In the genomic region with DNA sequence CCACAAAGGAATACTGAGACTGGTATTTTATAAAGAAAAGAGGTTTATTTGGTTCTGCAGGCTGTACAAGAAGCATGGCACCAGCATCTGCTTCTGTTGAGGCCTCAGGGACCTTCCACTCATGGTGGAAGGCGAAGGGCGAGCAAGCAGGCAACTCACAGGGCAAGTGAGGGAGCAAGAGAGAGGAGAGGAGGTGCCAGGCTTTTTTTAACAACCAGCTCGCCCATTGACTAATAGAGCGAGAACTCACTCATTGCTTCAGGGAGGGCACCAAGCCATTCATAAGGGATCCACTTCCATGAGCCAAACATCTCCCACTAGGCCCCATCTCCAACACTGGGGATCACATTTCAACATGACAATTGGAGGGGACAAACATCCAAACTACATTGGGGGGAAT, we compare ENCODE assay signal across 9 cellular contexts. TPM values are rescaled to one million over a fixed set of nuclear protein-coding genes. Genes with fewer than 3 reads are reported as not detected.
DNase-seq lines count a peak whose midpoint lies in the region; ATAC-seq and TF ChIP-seq lines count a peak whose summit lies in the region.
"Had no signal": no experiment of that assay in that cellular context is flagged by ENCODE, and none has a peak within 500 bp of the region (broad histone marks: within the 10 kb centered on the region; RNA-seq: fewer than 3 reads in every experiment).

No MANE protein-coding gene starts in this region.

- H3K4me3 ChIP-seq in RWPE2 (ENCODE audit: severe bottlenecking) (peak overlapping the region; percentile 64), epithelial cell of proximal tubule (ENCODE audit: low read depth, low read length) (peak overlapping the region; percentile 78)

- H3K27ac Mint-ChIP-seq in progenitor cell of endocrine pancreas: peak overlapping the region; percentile 89

- H3K27me3 Mint-ChIP-seq in progenitor cell of endocrine pancreas: peaks cover 3% of the 10 kb centered on the region

- no peak overlapping the region for H3K27ac ChIP-seq in RWPE2 (ENCODE audit: poor library complexity, severe bottlenecking)

- DNase-seq in RWPE2 (ENCODE audit: low spot score) (no peak), epithelial cell of proximal tubule (ENCODE audit: low read depth) (no peak), progenitor cell of endocrine pancreas (ENCODE audit: low spot score, unreplicated experiment) (no peak), DMS153 treated with DMSO at 0.1 percent for 48 hours (lab: John Stamatoyannopoulos, UW; ENCODE audit: unreplicated experiment) (no peak), SK-N-DZ (ENCODE audit: low spot score) (no peak), Right ventricle myocardium inferior (ENCODE audit: missing footprints) (no peak)
- DNase-seq: activated CD4-positive, alpha-beta T cell treated with anti-CD3 and anti-CD28 coated beads, Interleukin-2, amount 50 U/mL, for 48 hours had no signal

- H3K4me3 Mint-ChIP-seq in progenitor cell of endocrine pancreas (ENCODE audit: low read depth): peak overlapping the region; percentile 91

- H3K27me3 ChIP-seq in RWPE2 (ENCODE audit: insufficient read depth, poor library complexity, severe bottlenecking): no peaks in the 10 kb centered on the region

- H3K9me3 Mint-ChIP-seq in progenitor cell of endocrine pancreas (ENCODE audit: low read depth): no peaks in the 10 kb centered on the region

- ATAC-seq in RWPE2 (ENCODE audit: low read depth) (no peak), HG03571 (IDR thresholded peaks at IDR 0.05; ENCODE audit: unreplicated experiment) (no peak), Right ventricle myocardium inferior (no peak)

- H3K4me1 Mint-ChIP-seq in progenitor cell of endocrine pancreas (ENCODE audit: low read depth): peaks cover 7% of the 10 kb centered on the region

- peaks cover 3% of the 10 kb centered on the region for H3K36me3 Mint-ChIP-seq in progenitor cell of endocrine pancreas (ENCODE audit: insufficient read depth)

- no peak for TF ChIP-seq CTCF in RWPE2 (IDR thresholded peaks at IDR 0.05; ENCODE audit: poor library complexity, severe bottlenecking)
- TF ChIP-seq CTCF in epithelial cell of proximal tubule (conservative IDR thresholded peaks at IDR 0.05; ENCODE audit: low read depth, low read length): no peak
- no peak for TF ChIP-seq CTCF in progenitor cell of endocrine pancreas (IDR thresholded peaks at IDR 0.05; ENCODE audit: unreplicated experiment)

- H3K36me3 ChIP-seq in ES-I3 (ENCODE audit: insufficient read depth, low read length) (peaks cover 3% of the 10 kb centered on the region; the same call in 1 of the 2 replicates), RWPE2 (ENCODE audit: low read depth) (peaks cover 37% of the 10 kb centered on the region)

- intact Hi-C loops in Right ventricle myocardium inferior (cut with DNase I): no loop called here

- no peaks in the 10 kb centered on the region for H3K4me1 ChIP-seq in ES-I3 (ENCODE audit: insufficient read depth, low read length)
- H3K4me1 ChIP-seq in RWPE2 (ENCODE audit: insufficient read depth, poor library complexity, severe bottlenecking): peaks cover 8% of the 10 kb centered on the region

- H3K9me3 ChIP-seq in ES-I3 (ENCODE audit: control insufficient read depth, insufficient read depth, low read length): no peaks in the 10 kb centered on the region
- H3K9me3 ChIP-seq in RWPE2 (ENCODE audit: severe bottlenecking): no peaks in the 10 kb centered on the region

- H3K9ac ChIP-seq in ES-I3 (ENCODE audit: low read depth, low read length): peak overlapping the region; percentile 92; the same call in 1 of the 2 replicates

RNA-seq across cellular contexts. Expression of a gene that starts 1.2 kb away (rescaled TPM):
- total RNA-seq in epithelial cell of proximal tubule (53.6 and 57.2 TPM in 2 replicates), progenitor cell of endocrine pancreas (46.3 and 49.6 TPM in 2 replicates), Right ventricle myocardium inferior (31.4 TPM)
- 35.7 and 37.3 TPM in 2 replicates for polyA plus RNA-seq in SK-N-DZ (2014; cell fraction: cytosol; rRNA removed)
- 55.1 and 59.1 TPM in 2 replicates for polyA plus RNA-seq in SK-N-DZ (2014; cell fraction: nucleus; rRNA removed)

RNA-seq across cellular contexts. Expression of a gene that starts 33.2 kb away (rescaled TPM):
- total RNA-seq in epithelial cell of proximal tubule: not detected in 2 replicates
- not detected in 2 replicates for total RNA-seq in progenitor cell of endocrine pancreas
- not detected in 2 replicates for polyA plus RNA-seq in SK-N-DZ (2014; cell fraction: cytosol; rRNA removed)
- not detected in 2 replicates for polyA plus RNA-seq in SK-N-DZ (2014; cell fraction: nucleus; rRNA removed)
- total RNA-seq in Right ventricle myocardium inferior: not detected

RNA-seq across cellular contexts. Expression of a gene that starts 52.2 kb away (rescaled TPM):
- total RNA-seq in epithelial cell of proximal tubule: 0.29 and 0.52 TPM in 2 replicates
- 3.0 and 3.6 TPM in 2 replicates for total RNA-seq in progenitor cell of endocrine pancreas
- polyA plus RNA-seq in SK-N-DZ (2014; cell fraction: cytosol; rRNA removed): 0.45 TPM in 1 of 2 replicates, not detected in the other
- 0.72 and 3.8 TPM in 2 replicates for polyA plus RNA-seq in SK-N-DZ (2014; cell fraction: nucleus; rRNA removed)
- 155 TPM for total RNA-seq in Right ventricle myocardium inferior

Comparison
In these comparisons a context has a peak if more than half of its experiments do, and no peak if none do; other contexts are left out.
1. RNA of a gene that starts 52.2 kb away (total RNA-seq): 155 TPM in Right ventricle myocardium inferior (single experiment); 3.0 to 3.6 TPM in progenitor cell of endocrine pancreas and 0.29 to 0.52 TPM in epithelial cell of proximal tubule; every median in the first group is over 10 times any median in the second.